25 cellular contexts compared by ENCODE assay signal in the genomic region with DNA sequence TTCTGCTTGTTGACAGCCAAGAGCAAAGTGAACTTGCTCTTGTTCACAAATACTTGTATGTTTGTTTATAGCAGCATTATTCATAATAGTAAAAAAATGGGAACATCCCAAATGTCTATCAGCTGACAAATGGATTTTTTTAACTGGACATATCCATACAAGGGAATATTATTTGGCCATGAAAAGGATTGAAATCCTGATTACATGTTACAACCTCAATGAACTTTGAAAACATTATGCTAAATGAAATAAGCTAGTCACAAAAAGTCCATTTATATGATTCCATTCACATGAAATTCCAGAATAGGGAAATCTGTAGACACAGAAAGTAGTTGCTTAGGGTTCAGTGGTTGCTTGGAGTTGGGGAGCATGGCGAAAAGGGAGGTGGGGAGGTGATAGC.
"Had no signal": no experiment of that assay in that cellular context is flagged by ENCODE, and none has a peak within 500 bp of the region (broad histone marks: within the 10 kb centered on the region; RNA-seq: fewer than 3 reads in every experiment).

No MANE protein-coding gene starts in this region.

- ATAC-seq: esophagus mucosa, gastrocnemius medialis, heart right ventricle, left cardiac atrium, left lung, left ventricle myocardium superior, lower lobe of right lung, mucosa of descending colon had no signal

- FAIRE-seq: colon, keratinocyte had no signal

- H3K4me3 ChIP-seq: coronary artery, dorsolateral prefrontal cortex, esophagus squamous epithelium, gastrocnemius medialis, heart right ventricle, left lung, lower lobe of right lung, mucosa of descending colon had no signal

- DNase-seq: dermis blood vessel endothelial cell; dorsolateral prefrontal cortex; effector CD4-positive, alpha-beta T cell; effector memory CD4-positive, alpha-beta T cell; erythroblast; esophagus squamous epithelium; foreskin fibroblast; foreskin melanocyte; gastrocnemius medialis; glutamatergic neuron; head of caudate nucleus; heart right ventricle; hippocampal formation; left cardiac atrium; left lung; left ventricle myocardium superior; lower lobe of right lung; mesenchymal stem cell; mucosa of descending colon; naive B cell had no signal

- H3K27ac ChIP-seq: coronary artery, dorsolateral prefrontal cortex, epithelial cell of prostate, esophagus squamous epithelium, gastrocnemius medialis, heart right ventricle, left lung, lower lobe of right lung had no signal

- H3K4me1 ChIP-seq: esophagus squamous epithelium, gastrocnemius medialis, heart right ventricle, left lung, lower lobe of right lung had no signal

- H3K9me3 ChIP-seq: esophagus squamous epithelium, gastrocnemius medialis, left lung, lower lobe of right lung, mucosa of descending colon had no signal

- H3K27me3 ChIP-seq: dorsolateral prefrontal cortex, esophagus squamous epithelium, gastrocnemius medialis, heart right ventricle, left lung had no signal
